Comparison of ENCODE assay signal across 9 cellular contexts in the genomic region with DNA sequence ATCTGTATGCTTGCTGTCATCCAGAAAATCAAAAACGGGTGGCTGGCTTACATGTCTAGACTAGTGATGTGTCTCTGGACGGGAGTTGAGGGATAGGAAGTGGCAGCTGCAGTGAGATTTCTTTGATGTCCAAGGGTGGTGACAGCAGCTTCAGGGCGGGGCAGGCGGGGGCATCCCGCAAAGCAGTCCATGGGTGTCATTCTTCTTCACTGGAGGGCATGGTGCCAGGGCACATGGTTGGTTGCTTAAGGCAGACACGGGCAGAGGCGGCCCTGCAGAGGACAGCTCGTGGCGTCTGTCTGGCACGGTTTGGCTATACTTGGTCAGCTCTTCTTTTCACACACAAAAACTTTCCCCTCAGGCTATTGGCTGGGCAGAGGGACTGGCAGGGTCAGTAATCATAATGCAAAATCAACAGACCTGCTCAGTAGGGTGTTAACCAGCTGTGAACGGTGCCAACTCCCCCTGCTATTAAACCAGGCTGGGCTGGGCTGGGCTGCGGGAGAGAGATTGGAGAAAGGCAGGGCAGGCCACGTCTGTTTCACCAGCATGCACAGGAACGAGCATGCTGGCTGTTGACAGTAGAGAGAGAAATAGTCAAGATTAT.
DNase-seq lines count a peak whose midpoint lies in the region; ATAC-seq and TF ChIP-seq lines count a peak whose summit lies in the region.
"Had no signal": no experiment of that assay in that cellular context is flagged by ENCODE, and none has a peak within 500 bp of the region (broad histone marks: within the 10 kb centered on the region; RNA-seq: fewer than 3 reads in every experiment).

No MANE protein-coding gene starts in this region.

- no peak overlapping the region for H3K4me3 ChIP-seq in Panc1 (ENCODE audit: low read depth in 2 of 2, low read length in 2 of 2)
- H3K4me3 ChIP-seq: SJSA1 had no signal

- no peaks in the 10 kb centered on the region for H3K9me3 ChIP-seq in Panc1 (ENCODE audit: control insufficient read depth, insufficient read depth, low read depth, low read length)
- H3K9me3 ChIP-seq: SJSA1 had no signal

- no peaks in the 10 kb centered on the region for H3K36me3 ChIP-seq in Panc1 (ENCODE audit: control insufficient read depth, insufficient read depth, low read length)
- H3K36me3 ChIP-seq: SJSA1 had no signal

- in situ Hi-C loops in Panc1 (cut with HindIII; ENCODE audit: low pct_unique_long_range_greater_than_20kb, low sequenced_read_pairs), result no loop called here

- 0 out of 2 replicates have a peak, but pooled peaks have one; percentile 38 for ATAC-seq in Panc1
- ATAC-seq in Right ventricle myocardium inferior, result peak; percentile 92
- no peak for ATAC-seq in HG03439 (IDR thresholded peaks at IDR 0.05; ENCODE audit: unreplicated experiment)

- no peaks in the 10 kb centered on the region for H3K4me1 ChIP-seq in Panc1 (ENCODE audit: control insufficient read depth, insufficient read depth, low read length)
- H3K4me1 ChIP-seq: SJSA1 had no signal

- TF ChIP-seq CTCF in Panc1 (IDR thresholded peaks at IDR 0.05), result no peak

- BruUV-seq in Panc1 (replicated peaks; lab: Mats Ljungman, UMichigan), result no TSS peak

- H3K27ac ChIP-seq in Panc1 (ENCODE audit: low read length), result no peak overlapping the region
- H3K27ac ChIP-seq: SJSA1 had no signal

- H3K27me3 ChIP-seq in Panc1 (ENCODE audit: control insufficient read depth, insufficient read depth, low read length), result peaks cover 4% of the 10 kb centered on the region; the same call in 1 of the 2 replicates
- H3K27me3 ChIP-seq: SJSA1 had no signal

- CTCF ChIA-PET in Panc1 (lab: Charles Lee), result no interaction called here

- intact Hi-C loops in Panc1 (cut with micrococcal nuclease; ENCODE audit: unreplicated experiment) (no loop called here), Right ventricle myocardium inferior (cut with DNase I) (loop anchor here (5.0 kb wide), 1 partner anchor 46 kb away; no protein-coding TSS in a partner anchor)

- DNase-seq in GM03348 (ENCODE audit: low spot score) (peak; percentile 33), Panc1 (ENCODE audit: low read depth, low spot score) (no peak), Right ventricle myocardium inferior (ENCODE audit: missing footprints) (no peak), putamen (ENCODE audit: low spot score) (peak; percentile 25), T-helper 2 cell (no peak), SIG-M5 (lab: John Stamatoyannopoulos, UW) (no peak)
- no peak for DNase-seq in activated CD4-positive, alpha-beta T cell treated with anti-CD3 and anti-CD28 coated beads, Interleukin-2, amount 50 U/mL, for 48 hours

- POLR2A ChIA-PET in Panc1 (lab: Charles Lee), result no interaction called here

Comparison
In these comparisons a context has a peak if more than half of its experiments do, and no peak if none do; other contexts are left out.
1. DNase-seq: peak in GM03348 (single experiment) and putamen (single experiment); none in Panc1 (single experiment), Right ventricle myocardium inferior (single experiment), T-helper 2 cell (0 of 5), activated CD4-positive, alpha-beta T cell treated with anti-CD3 and anti-CD28 coated beads, Interleukin-2, amount 50 U/mL, for 48 hours (0 of 2) and SIG-M5 (single experiment).